ENCODE assay signal across 8 cellular contexts in genomic region chr19:18118420-18119242, GRCh38. TPM values are rescaled to one million over a fixed set of nuclear protein-coding genes. Genes with fewer than 3 reads are reported as not detected.
DNase-seq lines count a peak whose midpoint lies in the region; ATAC-seq and TF ChIP-seq lines count a peak whose summit lies in the region.

No MANE protein-coding gene starts in this region.

- peak overlapping the region; percentile 64 for H3K27ac ChIP-seq in lower lobe of right lung
- H3K27ac ChIP-seq in upper lobe of left lung: peak overlapping the region; percentile 52 to 82 (median 64)

- intact Hi-C loops in lower lobe of right lung (cut with DNase I): no loop called here

- 15 to 30% methylated on average over 15 to 19 of the region's 19 CpGs for WGBS in upper lobe of left lung, 2 donors

- H3K27me3 ChIP-seq in lower lobe of right lung (ENCODE audit: low read depth) (no peaks in the 10 kb centered on the region), upper lobe of left lung (no peaks in the 10 kb centered on the region)

- peaks cover 26% of the 10 kb centered on the region for H3K4me1 ChIP-seq in lower lobe of right lung
- H3K4me1 ChIP-seq in upper lobe of left lung: peaks cover 16 to 26% (median 19%) of the 10 kb centered on the region in 4 donors

- H3K4me3 ChIP-seq in lower lobe of right lung (peak overlapping the region; percentile 77), upper lobe of left lung (peak overlapping the region in 3 of 4 donors; percentile 80 to 88 (median 81))

- no peak for ATAC-seq in lower lobe of right lung
- ATAC-seq in upper lobe of left lung (ENCODE audit: low FRiP score in 2 of 2): no peak
- no peak for ATAC-seq in HG02610 (IDR thresholded peaks at IDR 0.05; ENCODE audit: unreplicated experiment)
- ATAC-seq in HG02759 (IDR thresholded peaks at IDR 0.05; ENCODE audit: unreplicated experiment): no peak

- H3K36me3 ChIP-seq in lower lobe of right lung (peaks cover 30% of the 10 kb centered on the region), upper lobe of left lung (peaks cover 0 to 17% (median 13%) of the 10 kb centered on the region in 4 donors)

- TF ChIP-seq POLR2A in upper lobe of left lung (IDR thresholded peaks at IDR 0.05): no peak

- DNase-seq in activated naive CD4-positive, alpha-beta T cell treated with Interleukin-2 at 50 U/mL for 16 hours: peak; percentile 9
- no peak for DNase-seq in activated naive CD4-positive, alpha-beta T cell treated with anti-CD3 and anti-CD28 coated beads, Interleukin-2, amount 50 U/mL, for 16 hours
- DNase-seq in astrocyte of the hippocampus (ENCODE audit: low read depth, low spot score) (peak; percentile 30), lower lobe of right lung (no peak), upper lobe of left lung (no peak), COR-L47 (lab: John Stamatoyannopoulos, UW) (no peak)

- TF ChIP-seq CTCF in lower lobe of right lung (IDR thresholded peaks at IDR 0.05) (no peak), upper lobe of left lung (IDR thresholded peaks at IDR 0.05) (no peak)

- no peak for TF ChIP-seq EP300 in upper lobe of left lung (IDR thresholded peaks at IDR 0.05)

- H3K9me3 ChIP-seq in lower lobe of right lung: no peaks in the 10 kb centered on the region
- H3K9me3 ChIP-seq in upper lobe of left lung: no peaks in the 10 kb centered on the region

RNA-seq across cellular contexts. Expression of gene MAST3, which starts 21.1 kb away (rescaled TPM):
- total RNA-seq in lower lobe of right lung: 29.2 TPM
- total RNA-seq in upper lobe of left lung: 10 to 100 TPM in 4 of 6 donors, 1 to 10 TPM in 2; 9.3 to 67.1 (median 27.5) TPM

RNA-seq across cellular contexts. Expression of gene IL12RB1, which starts 31.9 kb away (rescaled TPM):
- total RNA-seq in lower lobe of right lung (14.6 TPM), upper lobe of left lung (10 to 100 TPM in 1 of 6 donors, 1 to 10 TPM in 5; 2.6 to 13.2 (median 8.6) TPM)

RNA-seq across cellular contexts. Expression of gene PIK3R2, which starts 34.3 kb away (rescaled TPM):
- total RNA-seq in lower lobe of right lung (21.6 TPM), upper lobe of left lung (10 to 100 TPM; 11.0 to 65.1 (median 30.3) TPM)

RNA-seq across cellular contexts. Expression of gene IFI30, which starts 55.0 kb away (rescaled TPM):
- total RNA-seq in lower lobe of right lung (682 TPM), upper lobe of left lung (100 to 1,000 TPM; 228 to 764 (median 476) TPM)

Comparison
In these comparisons a context has a peak if more than half of its experiments do, and no peak if none do; other contexts are left out.
1. DNase-seq: peak in activated naive CD4-positive, alpha-beta T cell treated with Interleukin-2 at 50 U/mL for 16 hours (single experiment) and astrocyte of the hippocampus (single experiment); none in activated naive CD4-positive, alpha-beta T cell treated with anti-CD3 and anti-CD28 coated beads, Interleukin-2, amount 50 U/mL, for 16 hours (single experiment), lower lobe of right lung (single experiment), upper lobe of left lung (0 of 2) and COR-L47 (single experiment).